Comparison of ENCODE assay signal across 1 cellular context in the genomic region with DNA sequence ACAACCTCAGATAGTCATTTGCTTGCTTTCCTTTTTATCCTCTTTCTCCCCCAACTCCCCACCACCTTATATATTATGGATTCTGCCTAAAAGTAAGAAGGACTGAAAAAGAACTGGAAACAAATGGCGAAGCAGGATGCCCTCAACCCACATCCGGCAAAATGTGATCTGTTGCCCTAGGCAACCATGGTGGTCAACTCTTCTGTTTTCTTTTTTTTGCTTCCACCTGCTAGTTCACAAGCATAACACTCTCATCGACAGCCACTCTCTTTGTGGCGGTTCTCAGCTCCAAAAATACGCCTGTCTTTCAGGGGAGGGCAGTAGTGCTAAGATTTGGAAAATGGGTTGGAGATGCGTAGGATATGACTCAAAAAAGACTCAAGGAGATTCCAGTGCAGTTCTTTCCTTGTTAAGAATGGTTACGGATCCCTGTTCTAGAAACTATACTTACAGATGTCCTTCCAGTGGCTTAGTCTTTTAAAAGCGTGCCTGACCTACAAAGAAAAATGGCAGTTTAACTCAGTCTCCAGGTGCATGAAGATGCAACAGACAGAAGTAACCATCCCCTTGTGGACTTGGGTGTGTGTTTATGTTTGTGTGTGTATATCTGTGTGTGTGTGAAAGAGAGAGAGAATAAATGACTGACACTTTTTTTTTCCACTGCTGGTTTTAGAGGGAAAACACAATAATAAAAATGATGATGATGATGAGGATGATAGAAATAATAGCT.
TF ChIP-seq lines count a peak whose summit lies in the region.

No MANE protein-coding gene starts in this region.

TF ChIP-seq in HepG2, 621 proteins besides CTCF, POLR2A, EP300 and RAD21 (continued from another document):
- TF ChIP-seq, protein P1, sequence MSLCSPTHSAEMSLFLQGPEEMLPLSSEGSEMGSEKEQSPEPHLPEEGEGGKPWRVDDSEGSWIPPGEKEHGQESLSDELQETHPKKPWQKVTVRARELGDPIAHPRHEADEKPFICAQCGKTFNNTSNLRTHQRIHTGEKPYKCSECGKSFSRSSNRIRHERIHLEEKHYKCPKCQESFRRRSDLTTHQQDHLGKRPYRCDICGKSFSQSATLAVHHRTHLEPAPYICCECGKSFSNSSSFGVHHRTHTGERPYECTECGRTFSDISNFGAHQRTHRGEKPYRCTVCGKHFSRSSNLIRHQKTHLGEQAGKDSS (CRISPR knock-in tag; IDR thresholded peaks at IDR 0.05; ENCODE audit: borderline replicate concordance, low read depth), result no peak
- TF ChIP-seq BHLHE40 (IDR thresholded peaks at IDR 0.05; ENCODE audit: low read length) (no peak), ZNF614 (CRISPR knock-in tag; IDR thresholded peaks at IDR 0.05; ENCODE audit: borderline replicate concordance) (no peak), SUZ12 (IDR thresholded peaks at IDR 0.05; ENCODE audit: low read depth, low read length) (no peak), REL (CRISPR knock-in tag; conservative IDR thresholded peaks at IDR 0.05) (no peak)
- TF ChIP-seq, protein P2, sequence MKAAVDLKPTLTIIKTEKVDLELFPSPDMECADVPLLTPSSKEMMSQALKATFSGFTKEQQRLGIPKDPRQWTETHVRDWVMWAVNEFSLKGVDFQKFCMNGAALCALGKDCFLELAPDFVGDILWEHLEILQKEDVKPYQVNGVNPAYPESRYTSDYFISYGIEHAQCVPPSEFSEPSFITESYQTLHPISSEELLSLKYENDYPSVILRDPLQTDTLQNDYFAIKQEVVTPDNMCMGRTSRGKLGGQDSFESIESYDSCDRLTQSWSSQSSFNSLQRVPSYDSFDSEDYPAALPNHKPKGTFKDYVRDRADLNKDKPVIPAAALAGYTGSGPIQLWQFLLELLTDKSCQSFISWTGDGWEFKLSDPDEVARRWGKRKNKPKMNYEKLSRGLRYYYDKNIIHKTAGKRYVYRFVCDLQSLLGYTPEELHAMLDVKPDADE (CRISPR knock-in tag; IDR thresholded peaks at IDR 0.05), result no peak
